In genomic region chr16:87062569-87063442, GRCh38 we compare ENCODE assay signal across 8 cellular contexts.
DNase-seq lines count a peak whose midpoint lies in the region; ATAC-seq and TF ChIP-seq lines count a peak whose summit lies in the region.

No MANE protein-coding gene starts in this region.

- peak; percentile 76 for DNase-seq in Daoy (ENCODE audit: low read depth)
- peak; percentile 79 to 84 for DNase-seq in T47D (ENCODE audit: low read depth in 1 of 2, low spot score in 1 of 2)
- peak; percentile 67 for DNase-seq in inferior parietal cortex (ENCODE audit: extremely low spot score)
- DNase-seq in stimulated activated CD4-positive, alpha-beta T cell treated with anti-CD3 and anti-CD28 coated beads, Interleukin-15, amount 100 ng/mL, for 24 hours = peak; percentile 76

- TF ChIP-seq EP300 in Ishikawa (IDR thresholded peaks at IDR 0.05; ENCODE audit: borderline replicate concordance) = no peak

- in situ Hi-C loops in T47D (cut with HindIII; ENCODE audit: low pct_unique_long_range_greater_than_20kb, low sequenced_read_pairs) = no loop called here

- peak; percentile 72 for TF ChIP-seq RAD21 in Ishikawa (IDR thresholded peaks at IDR 0.05; ENCODE audit: low read depth)

- ATAC-seq in SK-N-SH treated with all-trans-retinoic acid at 6 μM for 48 hours (peak; percentile 92), GM18909 (IDR thresholded peaks at IDR 0.05; ENCODE audit: poor library complexity, unreplicated experiment) (no peak), GM21717 (IDR thresholded peaks at IDR 0.05; ENCODE audit: unreplicated experiment) (no peak)

TF ChIP-seq in Ishikawa, 13 proteins besides CTCF, POLR2A, EP300 and RAD21:
- TF ChIP-seq ZBTB7A (IDR thresholded peaks at IDR 0.05; ENCODE audit: low read depth) (no peak), NFIC (IDR thresholded peaks at IDR 0.05) (no peak)

TF ChIP-seq in SK-N-SH treated with all-trans-retinoic acid at 6 μM for 48 hours, 23 proteins besides CTCF, POLR2A, EP300 and RAD21:
- TF ChIP-seq PATZ1 (CRISPR knock-in tag; IDR thresholded peaks at IDR 0.05; ENCODE audit: borderline replicate concordance) (no peak), ZNF70 (CRISPR knock-in tag; IDR thresholded peaks at IDR 0.05) (no peak), CREB5 (CRISPR knock-in tag; IDR thresholded peaks at IDR 0.05; ENCODE audit: low read depth) (no peak)
